Comparison of ENCODE assay signal across 8 cellular contexts in genomic region chr13:79480954-79481684, GRCh38. TPM values are rescaled to one million over a fixed set of nuclear protein-coding genes. Genes with fewer than 3 reads are reported as not detected.
A peak's percentile ranks its signal among the peaks of the same experiment; 100 is the strongest.
DNase-seq lines count a peak whose midpoint lies in the region; ATAC-seq and TF ChIP-seq lines count a peak whose summit lies in the region.

Gene NDFIP2 (plus strand): TSS chr13:79481155. CDS start chr13:79481204, 49 bp downstream.

- peak within 1 kb of the TSS; percentile 67 for H3K4me3 ChIP-seq in epithelial cell of proximal tubule (ENCODE audit: low read depth, low read length)

- no peak for TF ChIP-seq CTCF in epithelial cell of proximal tubule (conservative IDR thresholded peaks at IDR 0.05; ENCODE audit: low read depth, low read length)

- ATAC-seq in GM21515 (IDR thresholded peaks at IDR 0.05; ENCODE audit: unreplicated experiment), result peak; percentile 89

- peak; percentile 82 for DNase-seq in D341Med (ENCODE audit: low spot score)
- DNase-seq in HuH-7.5 (ENCODE audit: low spot score), result peak; percentile 35
- DNase-seq in OCI-M1 (lab: John Stamatoyannopoulos, UW), result peak; percentile 86
- peak; percentile 91 for DNase-seq in activated T-cell treated with anti-CD3 and anti-CD28 coated beads for 48 hours (ENCODE audit: low read depth)
- DNase-seq in epithelial cell of proximal tubule (ENCODE audit: low read depth), result no peak
- DNase-seq in mucosa of gallbladder (ENCODE audit: low spot score), result peak; percentile 86
- DNase-seq in stimulated activated CD8-positive, alpha-beta memory T cell treated with anti-CD3 and anti-CD28 coated beads, Interleukin-4, amount 100 ng/mL, for 4 hours (ENCODE audit: low read depth in 2 of 2, low spot score in 1 of 2), result peak; percentile 90 to 91

RNA-seq across cellular contexts. Expression of gene NDFIP2, which starts in this region (rescaled TPM):
- total RNA-seq in epithelial cell of proximal tubule (35.0 and 42.9 TPM in 2 replicates), mucosa of gallbladder (46.7 TPM)
